Comparison of ENCODE assay signal across 8 cellular contexts in the genomic region with DNA sequence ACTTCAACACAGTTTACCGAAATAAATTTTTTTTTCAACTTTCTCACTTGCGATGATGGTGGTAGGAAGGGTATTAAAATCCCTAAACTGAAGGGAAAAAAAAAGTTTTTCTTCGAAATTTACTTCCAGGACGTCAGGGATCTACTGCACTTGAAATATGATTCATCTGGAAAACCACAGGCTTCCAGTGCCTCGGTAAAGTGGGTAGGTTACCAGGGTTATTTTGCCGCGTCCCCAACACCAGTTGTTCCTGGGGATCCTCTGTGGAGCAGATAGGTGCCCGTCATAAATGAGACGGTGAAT. TPM values are rescaled to one million over a fixed set of nuclear protein-coding genes. Genes with fewer than 3 reads are reported as not detected.
DNase-seq lines count a peak whose midpoint lies in the region; ATAC-seq and TF ChIP-seq lines count a peak whose summit lies in the region.

No MANE protein-coding gene starts in this region.

- peak overlapping the region; percentile 97 for H3K4me3 Mint-ChIP-seq in neural progenitor cell

- no peak overlapping the region for H3K27ac Mint-ChIP-seq in neural progenitor cell

- TF ChIP-seq CTCF in DND-41 (IDR thresholded peaks at IDR 0.05; ENCODE audit: borderline replicate concordance, extremely low read depth, low read length, poor library complexity, severe bottlenecking) (no peak), OCI-LY1 (IDR thresholded peaks at IDR 0.05; ENCODE audit: low read length) (no peak), neural progenitor cell (IDR thresholded peaks at IDR 0.05) (no peak)

- H3F3A ChIP-seq in OCI-LY1 (ENCODE audit: insufficient read depth, low read length) (peaks cover 4% of the 10 kb centered on the region; the same call in 1 of the 2 replicates), neural progenitor cell (ENCODE audit: low read depth) (peaks cover 31% of the 10 kb centered on the region)

- H3K27ac ChIP-seq in DND-41 (ENCODE audit: low read length) (peak overlapping the region; percentile 93), OCI-LY1 (ENCODE audit: low read depth, low read length, poor library complexity, severe bottlenecking) (peak overlapping the region; percentile 83), neural progenitor cell (peak overlapping the region; percentile 75)

- ATAC-seq in DND-41 (ENCODE audit: insufficient read depth, low read depth) = no peak
- ATAC-seq in GM19463 (IDR thresholded peaks at IDR 0.05; ENCODE audit: unreplicated experiment) = no peak
- ATAC-seq in HG02870 (IDR thresholded peaks at IDR 0.05; ENCODE audit: unreplicated experiment) = no peak

- H3K27me3 ChIP-seq in DND-41 (ENCODE audit: insufficient read depth, low read length, poor library complexity) (no peaks in the 10 kb centered on the region), OCI-LY1 (ENCODE audit: insufficient read depth, low read length) (no peaks in the 10 kb centered on the region), endocrine pancreas (ENCODE audit: control insufficient read depth, insufficient read depth, low read length) (no peaks in the 10 kb centered on the region), neural progenitor cell (no peaks in the 10 kb centered on the region)

- H3K9me3 Mint-ChIP-seq in neural progenitor cell = no peaks in the 10 kb centered on the region

- peaks cover 4% of the 10 kb centered on the region for H4K20me1 ChIP-seq in DND-41 (ENCODE audit: insufficient read depth, low read length)
- no peaks in the 10 kb centered on the region for H4K20me1 ChIP-seq in OCI-LY1 (ENCODE audit: insufficient read depth, low read length)
- H4K20me1 ChIP-seq in neural progenitor cell (ENCODE audit: low read depth) = peaks cover 8% of the 10 kb centered on the region

- DNase-seq in DND-41 (no peak), neural progenitor cell (ENCODE audit: low spot score) (no peak), LoVo (ENCODE audit: low spot score) (no peak), amygdala (lab: John Stamatoyannopoulos, UW) (no peak)

- H3K4me2 ChIP-seq in DND-41 (ENCODE audit: insufficient read depth, low read length) (peak overlapping the region; percentile 93), OCI-LY1 (ENCODE audit: low read length) (peak overlapping the region; percentile 93), neural progenitor cell (peak overlapping the region; percentile 88)

- no peaks in the 10 kb centered on the region for H3K9me2 ChIP-seq in OCI-LY1 (ENCODE audit: low read depth, low read length)

- H3K36me3 Mint-ChIP-seq in neural progenitor cell = no peaks in the 10 kb centered on the region

- H2AFZ ChIP-seq in DND-41 (ENCODE audit: low read depth, low read length) = peak overlapping the region; percentile 98
- peak overlapping the region; percentile 68; the same call in 1 of the 2 replicates for H2AFZ ChIP-seq in OCI-LY1 (ENCODE audit: low read length)
- peak overlapping the region; percentile 94 for H2AFZ ChIP-seq in neural progenitor cell (replicated peaks)

- H3K36me3 ChIP-seq in DND-41 (ENCODE audit: insufficient read depth, low read length) (peaks cover 31% of the 10 kb centered on the region), OCI-LY1 (ENCODE audit: insufficient read depth, low read length) (peaks cover 40% of the 10 kb centered on the region), endocrine pancreas (ENCODE audit: control insufficient read depth, insufficient read depth, low read length) (no peaks in the 10 kb centered on the region), neural progenitor cell (no peaks in the 10 kb centered on the region)

- H3K79me2 ChIP-seq in DND-41 (ENCODE audit: insufficient read depth, low read length) = peaks cover 49% of the 10 kb centered on the region
- H3K79me2 ChIP-seq in OCI-LY1 (ENCODE audit: insufficient read depth, low read length) = peaks cover 13% of the 10 kb centered on the region
- H3K79me2 ChIP-seq in neural progenitor cell (ENCODE audit: low read depth) = peaks cover 33% of the 10 kb centered on the region

- H3K9ac ChIP-seq in DND-41 (ENCODE audit: low read depth, low read length) (peak overlapping the region; percentile 66), OCI-LY1 (ENCODE audit: low read length) (peak overlapping the region; percentile 96), endocrine pancreas (ENCODE audit: control insufficient read depth, insufficient read depth, low read length) (peak overlapping the region; percentile 93), neural progenitor cell (peak overlapping the region; percentile 50)

- peaks cover 18% of the 10 kb centered on the region for H3K4me1 Mint-ChIP-seq in neural progenitor cell

- H3K4me1 ChIP-seq in DND-41 (ENCODE audit: insufficient read depth, low read length) (peaks cover 28% of the 10 kb centered on the region), OCI-LY1 (ENCODE audit: insufficient read depth, low read length, severe bottlenecking) (peaks cover 15% of the 10 kb centered on the region), endocrine pancreas (ENCODE audit: control insufficient read depth, insufficient read depth, low read length) (no peaks in the 10 kb centered on the region), neural progenitor cell (peaks cover 13% of the 10 kb centered on the region)

- H3K27me3 Mint-ChIP-seq in neural progenitor cell (ENCODE audit: insufficient read depth, low read depth) = peaks cover 3% of the 10 kb centered on the region

- H3K9me3 ChIP-seq in DND-41 (ENCODE audit: insufficient read depth, low read length, severe bottlenecking) (no peaks in the 10 kb centered on the region), OCI-LY1 (ENCODE audit: low read length) (no peaks in the 10 kb centered on the region), endocrine pancreas (ENCODE audit: control insufficient read depth, low read length) (no peaks in the 10 kb centered on the region), neural progenitor cell (ENCODE audit: low read depth) (no peaks in the 10 kb centered on the region)

- H3K4me3 ChIP-seq in DND-41 (ENCODE audit: low read depth in 1 of 2, low read length in 2 of 2) (peak overlapping the region; percentile 48 to 67; a peak in 3 of 4 replicates), OCI-LY1 (ENCODE audit: low read depth, low read length, poor library complexity, severe bottlenecking) (peak overlapping the region; percentile 90), endocrine pancreas (ENCODE audit: control insufficient read depth, insufficient read depth, low read length) (peak overlapping the region; percentile 91), neural progenitor cell (peak overlapping the region; percentile 67)

RNA-seq across cellular contexts. Expression of a gene that starts 0.8 kb away (rescaled TPM):
- total RNA-seq in neural progenitor cell (ENCODE audit: low replicate concordance) = 3.8 and 5.8 TPM in 2 replicates

RNA-seq across cellular contexts. Expression of a gene that starts 38.9 kb away (rescaled TPM):
- total RNA-seq in neural progenitor cell (ENCODE audit: low replicate concordance) = 42.7 and 51.4 TPM in 2 replicates
